In genomic region chr3:50154476-50154839, GRCh38 we compare ENCODE assay signal across 9 cellular contexts. TPM values are rescaled to one million over a fixed set of nuclear protein-coding genes. Genes with fewer than 3 reads are reported as not detected.
A peak's percentile ranks its signal among the peaks of the same experiment; 100 is the strongest.
DNase-seq lines count a peak whose midpoint lies in the region; ATAC-seq and TF ChIP-seq lines count a peak whose summit lies in the region.
"Had no signal": no experiment of that assay in that cellular context is flagged by ENCODE, and none has a peak within 500 bp of the region (broad histone marks: within the 10 kb centered on the region; RNA-seq: fewer than 3 reads in every experiment).

No MANE protein-coding gene starts in this region.

- H3K4me3 ChIP-seq in iPS-20b (ENCODE audit: low read length) (peak overlapping the region; percentile 50; the same call in 1 of the 2 replicates), suprapubic skin (peak overlapping the region; percentile 64)

- peaks cover 36% of the 10 kb centered on the region for H3K27me3 ChIP-seq in iPS-20b (ENCODE audit: insufficient read depth, low read length)
- H3K27me3 ChIP-seq in suprapubic skin, result peaks cover 7% of the 10 kb centered on the region

- H3K27me3 Mint-ChIP-seq in activated CD4-positive, alpha-beta memory T cell treated with anti-CD3 and anti-CD28 coated beads for 36 hours, result peaks cover 32% of the 10 kb centered on the region

- peaks cover 8% of the 10 kb centered on the region for H3K4me1 Mint-ChIP-seq in activated CD4-positive, alpha-beta memory T cell treated with anti-CD3 and anti-CD28 coated beads for 36 hours (ENCODE audit: low read depth)

- peak overlapping the region; percentile 34 for H3K4me3 Mint-ChIP-seq in activated CD4-positive, alpha-beta memory T cell treated with anti-CD3 and anti-CD28 coated beads for 36 hours

- TF ChIP-seq CTCF in suprapubic skin (IDR thresholded peaks at IDR 0.05), result no peak

- no peak overlapping the region for H3K27ac Mint-ChIP-seq in activated CD4-positive, alpha-beta memory T cell treated with anti-CD3 and anti-CD28 coated beads for 36 hours

- H3K9ac ChIP-seq in iPS-20b (ENCODE audit: low read depth, low read length), result no peak overlapping the region

- no peaks in the 10 kb centered on the region for H3K9me3 Mint-ChIP-seq in activated CD4-positive, alpha-beta memory T cell treated with anti-CD3 and anti-CD28 coated beads for 36 hours

- DNase-seq in activated CD4-positive, CD25-positive, alpha-beta regulatory T cell treated with anti-CD3 and anti-CD28 coated beads, Interleukin-2, amount 50 U/mL, for 72 hours, result no peak
- no peak for DNase-seq in activated CD4-positive, alpha-beta memory T cell treated with anti-CD3 and anti-CD28 coated beads for 36 hours
- no peak for DNase-seq in suprapubic skin (ENCODE audit: low spot score in 2 of 2)
- no peak for DNase-seq in dedifferentiated amniotic fluid mesenchymal stem cell (ENCODE audit: extremely low spot score)
- no peak for DNase-seq in activated CD4-positive, CD25-positive, alpha-beta regulatory T cell (lab: John Stamatoyannopoulos, UW)

- intact Hi-C loops in activated CD4-positive, alpha-beta memory T cell treated with anti-CD3 and anti-CD28 coated beads for 36 hours (cut with micrococcal nuclease), result loop anchor here (2.0 kb wide), 1 partner anchor 66 kb away; the partner anchor contains the start of gene RBM5

- no peak for TF ChIP-seq EP300 in suprapubic skin (IDR thresholded peaks at IDR 0.05)

- H3K27ac ChIP-seq in iPS-20b (ENCODE audit: low read length) (no peak overlapping the region), suprapubic skin (no peak overlapping the region)

- H3K4me1 ChIP-seq in iPS-20b (ENCODE audit: insufficient read depth, low read length) (peaks cover 25% of the 10 kb centered on the region; the same call in 1 of the 2 replicates), suprapubic skin (peaks cover 82% of the 10 kb centered on the region)

- WGBS in suprapubic skin, result 60% methylated on average over 1 of the region's 34 CpGs

- no peaks in the 10 kb centered on the region for H3K36me3 ChIP-seq in iPS-20b (ENCODE audit: insufficient read depth, low read depth, low read length)
- H3K36me3 ChIP-seq in suprapubic skin, result no peaks in the 10 kb centered on the region

- POLR2A ChIA-PET in activated CD4-positive, alpha-beta memory T cell treated with anti-CD3 and anti-CD28 coated beads for 36 hours (lab: Charles Lee), result no interaction called here

- TF ChIP-seq POLR2A in suprapubic skin (IDR thresholded peaks at IDR 0.05), result no peak

- CTCF ChIA-PET in activated CD4-positive, alpha-beta memory T cell treated with anti-CD3 and anti-CD28 coated beads for 36 hours (lab: Charles Lee), result no interaction called here

- no peaks in the 10 kb centered on the region for H3K9me3 ChIP-seq in iPS-20b (ENCODE audit: insufficient read depth, low read depth, low read length)
- H3K9me3 ChIP-seq in suprapubic skin, result no peaks in the 10 kb centered on the region

- H3K36me3 Mint-ChIP-seq in activated CD4-positive, alpha-beta memory T cell treated with anti-CD3 and anti-CD28 coated beads for 36 hours, result no peaks in the 10 kb centered on the region

- peak; percentile 1 to 2 for ATAC-seq in activated CD4-positive, CD25-positive, alpha-beta regulatory T cell treated with anti-CD3 and anti-CD28 coated beads, Interleukin-2, amount 50 U/mL, for 24 hours
- ATAC-seq in HG02870 (IDR thresholded peaks at IDR 0.05; ENCODE audit: unreplicated experiment), result peak; percentile 18

RNA-seq across cellular contexts. Expression of gene SEMA3F, which starts 0.7 kb away (rescaled TPM):
- total RNA-seq in activated CD4-positive, alpha-beta memory T cell treated with anti-CD3 and anti-CD28 coated beads for 36 hours, result under 1 TPM; 0.17 to 0.19 TPM
- 100 to 1,000 TPM; 123 to 188 (median 130) TPM for total RNA-seq in suprapubic skin

RNA-seq across cellular contexts. Expression of gene GNAT1, which starts 37.0 kb away (rescaled TPM):
- total RNA-seq in activated CD4-positive, alpha-beta memory T cell treated with anti-CD3 and anti-CD28 coated beads for 36 hours, result not detected
- under 1 TPM in 1 of 4 donors, not detected in 3; 0.64 TPM for total RNA-seq in suprapubic skin
- total RNA-seq: subcutaneous adipose tissue had no signal

RNA-seq across cellular contexts. Expression of gene SLC38A3, which starts 50.6 kb away (rescaled TPM):
- total RNA-seq in activated CD4-positive, alpha-beta memory T cell treated with anti-CD3 and anti-CD28 coated beads for 36 hours, result not detected
- total RNA-seq in suprapubic skin, result 1 to 10 TPM in 2 of 4 donors, under 1 TPM in 2; 0.25 to 2.2 (median 1.00) TPM
- total RNA-seq: subcutaneous adipose tissue had no signal

Comparison
In these comparisons a context has a peak if more than half of its experiments do, and no peak if none do; other contexts are left out.
1. RNA of gene SEMA3F, which starts 0.7 kb away (total RNA-seq): 123 to 188 TPM in suprapubic skin; 0.17 to 0.19 TPM in activated CD4-positive, alpha-beta memory T cell treated with anti-CD3 and anti-CD28 coated beads for 36 hours; every median in the first group is over 100 times any median in the second.